12 cellular contexts compared by ENCODE assay signal in genomic region chr7:2509298-2509906, GRCh38. TPM values are rescaled to one million over a fixed set of nuclear protein-coding genes. Genes with fewer than 3 reads are reported as not detected.
DNase-seq lines count a peak whose midpoint lies in the region; ATAC-seq, FAIRE-seq and TF ChIP-seq lines count a peak whose summit lies in the region.
"Had no signal": no experiment of that assay in that cellular context is flagged by ENCODE, and none has a peak within 500 bp of the region (broad histone marks: within the 10 kb centered on the region; RNA-seq: fewer than 3 reads in every experiment).

No MANE protein-coding gene starts in this region.

- H3K56ac ChIP-seq in H1 (replicated peaks; ENCODE audit: insufficient read length, low read depth, low read length), result no peak overlapping the region

- H3K4me3 ChIP-seq in SJCRH30, result peak overlapping the region; percentile 32
- H3K4me3 ChIP-seq in H1 (ENCODE audit: extremely low read depth in 1 of 4, insufficient read depth in 2 of 4, low read depth in 3 of 4, low read length in 4 of 4), result no peak overlapping the region
- no peak overlapping the region for H3K4me3 ChIP-seq in stomach
- H3K4me3 ChIP-seq in uterus, result no peak overlapping the region
- H3K4me3 ChIP-seq in adrenal gland, result no peak overlapping the region

- no peaks in the 10 kb centered on the region for H3K79me1 ChIP-seq in H1 (ENCODE audit: low read depth, low read length)

- no peaks in the 10 kb centered on the region for H3K9me3 Mint-ChIP-seq in activated naive CD4-positive, alpha-beta T cell treated with anti-CD3 and anti-CD28 coated beads, Interleukin-2, amount 50 U/mL, for 24 hours

- no peak overlapping the region for H3K23ac ChIP-seq in H1 (ENCODE audit: insufficient read length)

- no peak overlapping the region for H3K4ac ChIP-seq in H1 (replicated peaks; ENCODE audit: insufficient read length, low read depth, low read length)

- H3K9ac ChIP-seq in H1 (replicated peaks in 1 of 4; ENCODE audit: extremely low read depth in 1 of 4, low read depth in 3 of 4, low read length in 3 of 4), result no peak overlapping the region

- no peak; a peak in 1 of 4 replicates for TF ChIP-seq RAD21 in H1 (IDR thresholded peaks at IDR 0.05 in 1 of 2, conservative IDR thresholded peaks at IDR 0.05 in 1 of 2; ENCODE audit: low read depth in 2 of 2, low read length in 2 of 2)

- H3K18ac ChIP-seq in H1 (ENCODE audit: extremely low read depth, low read length), result no peak overlapping the region; the same call in 1 of the 2 replicates

- no peak overlapping the region for H2BK20ac ChIP-seq in H1 (ENCODE audit: low read length)

- no peaks in the 10 kb centered on the region for H3K36me3 ChIP-seq in SJCRH30
- no peaks in the 10 kb centered on the region for H3K36me3 ChIP-seq in H1 (ENCODE audit: control insufficient read depth in 2 of 4, insufficient read depth in 4 of 4, low read length in 3 of 4)
- H3K36me3 ChIP-seq in stomach, result no peaks in the 10 kb centered on the region
- no peaks in the 10 kb centered on the region for H3K36me3 ChIP-seq in uterus
- H3K36me3 ChIP-seq in adrenal gland (replicated peaks in 1 of 2), result no peaks in the 10 kb centered on the region

- H3K4me1 ChIP-seq in SJCRH30 (peaks cover 66% of the 10 kb centered on the region), H1 (replicated peaks in 1 of 4; ENCODE audit: control insufficient read depth in 3 of 4, insufficient read depth in 4 of 4, low read length in 3 of 4) (peaks cover 0 to 11% (median 3%) of the 10 kb centered on the region in 4 experiments; a peak in 3 of 7 replicates), stomach (peaks cover 31 to 57% (median 46%) of the 10 kb centered on the region in 4 donors), uterus (peaks cover 0 to 4% of the 10 kb centered on the region in 2 donors), adrenal gland (replicated peaks in 1 of 2) (peaks cover 0 to 25% of the 10 kb centered on the region in 2 donors)

- peak overlapping the region; percentile 55 for H3K27ac Mint-ChIP-seq in activated naive CD4-positive, alpha-beta T cell treated with anti-CD3 and anti-CD28 coated beads, Interleukin-2, amount 50 U/mL, for 24 hours

- H2AK5ac ChIP-seq in H1 (ENCODE audit: low read depth, low read length), result no peak overlapping the region

- CTCF ChIA-PET in H1 (lab: Charles Lee; ENCODE audit: partially characterized antibody), result interaction anchor here (0.6 to 1.9 kb wide), 5 partner anchors 29 to 162 kb away, joined by 3 to 5 read pairs (median 5); no protein-coding TSS in a partner anchor

- H3K27me3 ChIP-seq in SJCRH30 (no peaks in the 10 kb centered on the region), H1 (replicated peaks in 1 of 4; ENCODE audit: control insufficient read depth in 3 of 4, extremely low read depth in 1 of 4, insufficient read depth in 3 of 4, low read length in 3 of 4) (no peaks in the 10 kb centered on the region), stomach (no peaks in the 10 kb centered on the region), uterus (no peaks in the 10 kb centered on the region), adrenal gland (no peaks in the 10 kb centered on the region)

- no peak for FAIRE-seq in H1 (lab: Jason Lieb, UNC)
- FAIRE-seq: islet of Langerhans, small intestine had no signal

- H3K27ac ChIP-seq in SJCRH30, result peak overlapping the region; percentile 70
- H3K27ac ChIP-seq in H1 (ENCODE audit: low read depth, low read length), result no peak overlapping the region; the same call in 1 of the 2 replicates
- peak overlapping the region in 3 of 5 donors; percentile 43 to 75 (median 52) for H3K27ac ChIP-seq in stomach
- peak overlapping the region in 1 of 2 donors; percentile 47 for H3K27ac ChIP-seq in uterus
- peak overlapping the region in 1 of 5 donors; percentile 80 for H3K27ac ChIP-seq in adrenal gland

- H3K14ac ChIP-seq in H1 (ENCODE audit: insufficient read length), result no peak overlapping the region

- H4K8ac ChIP-seq in H1 (ENCODE audit: extremely low read depth, insufficient read depth, low read length), result peak overlapping the region; percentile 1; the same call in 1 of the 2 replicates

- intact Hi-C loops in stomach (cut with DNase I; ENCODE audit: low total_unique reads) (no loop called here), uterus (cut with DNase I; ENCODE audit: low total_unique reads) (no loop called here), adrenal gland (cut with DNase I) (no loop called here)

- H4K91ac ChIP-seq in H1 (replicated peaks; ENCODE audit: insufficient read length, low read length), result peak overlapping the region; percentile 61

- no peak overlapping the region for H2BK15ac ChIP-seq in H1 (ENCODE audit: low read length)

- DNase-seq in activated naive CD4-positive, alpha-beta T cell treated with Interleukin-2 at 50 U/mL for 16 hours, result no peak
- DNase-seq in SJCRH30, result peak; percentile 61 to 74
- DNase-seq in H1 (ENCODE audit: low read depth in 1 of 2, low spot score in 2 of 2), result no peak
- no peak for DNase-seq in stomach
- DNase-seq in uterus, result no peak
- no peak for DNase-seq in adrenal gland
- DNase-seq: foreskin melanocyte, small intestine had no signal

- TF ChIP-seq CTCF in H1 (IDR thresholded peaks at IDR 0.05; ENCODE audit: control extremely low read depth in 1 of 3, insufficient read depth in 1 of 3, low read depth in 1 of 3, low read length in 3 of 3) (no peak), stomach (IDR thresholded peaks at IDR 0.05) (no peak), uterus (IDR thresholded peaks at IDR 0.05) (no peak), adrenal gland (IDR thresholded peaks at IDR 0.05) (no peak)

- 0 out of 2 replicates have a peak overlapping the region, but pooled peaks have one; percentile 60 for H2BK12ac ChIP-seq in H1 (ENCODE audit: low read depth, low read length)

- no peaks in the 10 kb centered on the region for H4K20me1 ChIP-seq in H1 (replicated peaks in 1 of 2; ENCODE audit: control insufficient read depth in 1 of 2, insufficient read depth in 2 of 2, low read length in 2 of 2)

- 90% methylated on average over 21 of the region's 23 CpGs; no CpG with 5 or more reads in 1 of the 2 experiments for WGBS in H1 (ENCODE audit: extremely low coverage in 1 of 2, insufficient coverage in 1 of 2, insufficient read length in 1 of 2, insufficient replicate concordance in 2 of 2, low coverage in 1 of 2, low lambda C conversion rate in 2 of 2, missing lambda C conversion rate in 1 of 2), 2 experiments
- WGBS in stomach, 5 donors, result 76 to 90% (median 87%) methylated on average over 5 to 23 of the region's 23 CpGs
- 75 to 97% (median 80%) methylated on average over 5 to 23 of the region's 23 CpGs for WGBS in adrenal gland, 4 donors

- H3K23me2 ChIP-seq in H1 (ENCODE audit: low read depth, low read length), result peaks cover 5% of the 10 kb centered on the region; the same call in 1 of the 2 replicates

- H3K79me2 ChIP-seq in H1 (ENCODE audit: control insufficient read depth in 1 of 2, insufficient read depth in 2 of 2, low read length in 2 of 2), result no peaks in the 10 kb centered on the region

- no peak overlapping the region for H2AFZ ChIP-seq in H1 (ENCODE audit: low read length)

- TF ChIP-seq EP300 in H1 (IDR thresholded peaks at IDR 0.05; ENCODE audit: borderline replicate concordance in 1 of 2, low read depth in 2 of 2, low read length in 2 of 2), result peak in 1 of 2 experiments; percentile 93; a peak in 1 of 3 replicates
- no peak for TF ChIP-seq EP300 in stomach (IDR thresholded peaks at IDR 0.05)

- TF ChIP-seq POLR2A in H1 (IDR thresholded peaks at IDR 0.05; ENCODE audit: control extremely low read depth in 1 of 2, low read depth in 2 of 2, low read length in 2 of 2) (no peak), stomach (IDR thresholded peaks at IDR 0.05) (no peak), uterus (IDR thresholded peaks at IDR 0.05) (no peak), adrenal gland (IDR thresholded peaks at IDR 0.05) (no peak)

- H3K27me3 Mint-ChIP-seq in activated naive CD4-positive, alpha-beta T cell treated with anti-CD3 and anti-CD28 coated beads, Interleukin-2, amount 50 U/mL, for 24 hours, result no peaks in the 10 kb centered on the region

- H3K36me3 Mint-ChIP-seq in activated naive CD4-positive, alpha-beta T cell treated with anti-CD3 and anti-CD28 coated beads, Interleukin-2, amount 50 U/mL, for 24 hours, result no peaks in the 10 kb centered on the region

- H3K4me1 Mint-ChIP-seq in activated naive CD4-positive, alpha-beta T cell treated with anti-CD3 and anti-CD28 coated beads, Interleukin-2, amount 50 U/mL, for 24 hours, result peaks cover 58% of the 10 kb centered on the region

- H3K4me3 Mint-ChIP-seq in activated naive CD4-positive, alpha-beta T cell treated with anti-CD3 and anti-CD28 coated beads, Interleukin-2, amount 50 U/mL, for 24 hours, result peak overlapping the region; percentile 75

- H3K4me2 ChIP-seq in H1 (ENCODE audit: insufficient read depth in 1 of 2, low read depth in 2 of 2, low read length in 2 of 2), result no peak overlapping the region

- no peak overlapping the region for H2BK120ac ChIP-seq in H1 (replicated peaks; ENCODE audit: low read depth, low read length)

- POLR2A ChIA-PET in H1 (lab: Charles Lee; ENCODE audit: partially characterized antibody), result interaction anchor here (1.0 to 4.6 kb wide), 5 partner anchors 9 to 123 kb away, joined by 3 to 19 read pairs (median 3); partner anchors contain the start of gene TTYH3

- H4K5ac ChIP-seq in H1 (ENCODE audit: insufficient read length, low read depth, low read length), result no peak overlapping the region

- no peaks in the 10 kb centered on the region for H3K9me3 ChIP-seq in SJCRH30 (replicated peaks)
- H3K9me3 ChIP-seq in H1 (ENCODE audit: insufficient read depth in 2 of 2, low read depth in 1 of 2, low read length in 1 of 2), result no peaks in the 10 kb centered on the region
- no peaks in the 10 kb centered on the region for H3K9me3 ChIP-seq in stomach
- H3K9me3 ChIP-seq in uterus, result no peaks in the 10 kb centered on the region
- no peaks in the 10 kb centered on the region for H3K9me3 ChIP-seq in adrenal gland (replicated peaks in 1 of 3)

- no peak for ATAC-seq in GM21447 (IDR thresholded peaks at IDR 0.05; ENCODE audit: unreplicated experiment)

- H2BK5ac ChIP-seq in H1 (ENCODE audit: low read depth, low read length), result no peak overlapping the region

RNA-seq across cellular contexts. Expression of gene LFNG, which starts 10.2 kb away (rescaled TPM):
- 20.3 and 25.2 TPM in 2 replicates for total RNA-seq in SJCRH30 (2014; rRNA removed; shearing (Covaris generic))
- 28.9 and 31.6 TPM in 2 replicates for total RNA-seq in H1 (2021; fragmentation: NEBNext Ultra II Directional; extraction: Animal tissue kit (Norgen Biotek cat#: 25700))
- polyA plus RNA-seq in H1 (2011; rRNA removed) (35.6 and 53.0 TPM in 2 replicates), stomach (10 to 100 TPM; 11.8 to 15.4 (median 14.1) TPM), adrenal gland (10 to 100 TPM in 2 of 3 donors, 1 to 10 TPM in 1; 1.4 to 20.7 (median 15.5) TPM)
- polyA plus RNA-seq in H1 (2011; cell fraction: cytosol; rRNA removed), result 34.6 TPM
- 59.9 TPM for polyA plus RNA-seq in H1 (2011; cell fraction: nucleus; rRNA removed)
- 25.2 to 37.3 TPM (median 35.0 TPM) in 4 replicates for polyA plus RNA-seq in H1 (2012, experiment 1 of 2)
- 31.6 TPM for polyA plus RNA-seq in H1 (2012, experiment 2 of 2)
- polyA plus RNA-seq in H1 (2013, experiment 1 of 2), result 26.6 TPM
- 29.4 TPM for polyA plus RNA-seq in H1 (2013, experiment 2 of 2)
- 15.4 and 17.4 TPM in 2 replicates for polyA minus RNA-seq in H1 (2011; rRNA and poly(A)+ RNA removed)
- 36.6 TPM for polyA minus RNA-seq in H1 (2011; cell fraction: cytosol; rRNA and poly(A)+ RNA removed)
- 37.5 TPM for polyA minus RNA-seq in H1 (2011; cell fraction: nucleus; rRNA and poly(A)+ RNA removed)
- total RNA-seq in stomach (100 to 1,000 TPM in 1 of 5 donors, 10 to 100 TPM in 3, 1 to 10 TPM in 1; 8.0 to 103 (median 36.2) TPM), uterus (10 to 100 TPM in 2 of 4 donors, 1 to 10 TPM in 1, not detected in 1; 2.3 to 30.5 (median 26.5) TPM), adrenal gland (10 to 100 TPM in 6 of 8 donors, 1 to 10 TPM in 2; 4.7 to 26.1 (median 14.3) TPM)

RNA-seq across cellular contexts. Expression of gene GRIFIN, which starts 33.2 kb away (rescaled TPM):
- not detected in 2 replicates for total RNA-seq in SJCRH30 (2014; rRNA removed; shearing (Covaris generic))
- total RNA-seq in H1 (2021; fragmentation: NEBNext Ultra II Directional; extraction: Animal tissue kit (Norgen Biotek cat#: 25700)), result not detected in 2 replicates
- polyA plus RNA-seq in H1 (2011; rRNA removed), result not detected in 2 replicates
- not detected for polyA plus RNA-seq in H1 (2011; cell fraction: cytosol; rRNA removed)
- polyA plus RNA-seq in H1 (2011; cell fraction: nucleus; rRNA removed), result not detected
- not detected in 4 replicates for polyA plus RNA-seq in H1 (2012, experiment 1 of 2)
- polyA plus RNA-seq in H1 (2012, experiment 2 of 2), result not detected
- not detected for polyA plus RNA-seq in H1 (2013, experiment 1 of 2)
- polyA plus RNA-seq in H1 (2013, experiment 2 of 2), result not detected
- polyA minus RNA-seq in H1 (2011; rRNA and poly(A)+ RNA removed), result not detected in 2 replicates
- not detected for polyA minus RNA-seq in H1 (2011; cell fraction: cytosol; rRNA and poly(A)+ RNA removed)
- polyA minus RNA-seq in H1 (2011; cell fraction: nucleus; rRNA and poly(A)+ RNA removed), result not detected
- total RNA-seq in stomach, result not detected
- polyA plus RNA-seq in stomach, result not detected
- total RNA-seq in uterus, result not detected
- not detected for total RNA-seq in adrenal gland
- polyA plus RNA-seq in adrenal gland, result not detected
- total RNA-seq: myocyte had no signal
- polyA plus RNA-seq: small intestine had no signal

RNA-seq across cellular contexts. Expression of gene BRAT1, which starts 45.9 kb away (rescaled TPM):
- total RNA-seq in SJCRH30 (2014; rRNA removed; shearing (Covaris generic)), result 38.5 and 41.5 TPM in 2 replicates
- total RNA-seq in H1 (2021; fragmentation: NEBNext Ultra II Directional; extraction: Animal tissue kit (Norgen Biotek cat#: 25700)), result 42.3 and 45.2 TPM in 2 replicates
- polyA plus RNA-seq in H1 (2011; rRNA removed) (36.8 and 60.5 TPM in 2 replicates), stomach (10 to 100 TPM; 23.5 to 25.2 (median 23.5) TPM), adrenal gland (100 to 1,000 TPM in 2 of 3 donors, 1 to 10 TPM in 1; 3.7 to 120 (median 101) TPM)
- polyA plus RNA-seq in H1 (2011; cell fraction: cytosol; rRNA removed), result 40.8 TPM
- 163 TPM for polyA plus RNA-seq in H1 (2011; cell fraction: nucleus; rRNA removed)
- polyA plus RNA-seq in H1 (2012, experiment 1 of 2), result 30.5 to 38.9 TPM (median 37.6 TPM) in 4 replicates
- 34.5 TPM for polyA plus RNA-seq in H1 (2012, experiment 2 of 2)
- polyA plus RNA-seq in H1 (2013, experiment 1 of 2), result 25.6 TPM
- 21.6 TPM for polyA plus RNA-seq in H1 (2013, experiment 2 of 2)
- 10.4 and 12.6 TPM in 2 replicates for polyA minus RNA-seq in H1 (2011; rRNA and poly(A)+ RNA removed)
- polyA minus RNA-seq in H1 (2011; cell fraction: cytosol; rRNA and poly(A)+ RNA removed), result 21.5 TPM
- polyA minus RNA-seq in H1 (2011; cell fraction: nucleus; rRNA and poly(A)+ RNA removed), result 25.1 TPM
- total RNA-seq in stomach (100 to 1,000 TPM in 1 of 5 donors, 10 to 100 TPM in 4; 16.3 to 119 (median 35.7) TPM), uterus (10 to 100 TPM; 10.3 to 44.3 (median 36.0) TPM), adrenal gland (10 to 100 TPM; 45.1 to 88.6 (median 72.4) TPM)

RNA-seq across cellular contexts. Expression of gene IQCE, which starts 49.4 kb away (rescaled TPM):
- 5.0 and 5.1 TPM in 2 replicates for total RNA-seq in SJCRH30 (2014; rRNA removed; shearing (Covaris generic))
- 4.9 and 5.7 TPM in 2 replicates for total RNA-seq in H1 (2021; fragmentation: NEBNext Ultra II Directional; extraction: Animal tissue kit (Norgen Biotek cat#: 25700))
- polyA plus RNA-seq in H1 (2011; rRNA removed) (2.2 and 3.1 TPM in 2 replicates), stomach (10 to 100 TPM in 1 of 3 donors, 1 to 10 TPM in 2; 3.0 to 10.5 (median 7.5) TPM), adrenal gland (10 to 100 TPM in 1 of 3 donors, 1 to 10 TPM in 2; 6.2 to 16.7 (median 7.9) TPM)
- polyA plus RNA-seq in H1 (2011; cell fraction: cytosol; rRNA removed), result 3.1 TPM
- 7.4 TPM for polyA plus RNA-seq in H1 (2011; cell fraction: nucleus; rRNA removed)
- polyA plus RNA-seq in H1 (2012, experiment 1 of 2), result 3.0 to 4.0 TPM (median 3.7 TPM) in 4 replicates
- 2.0 TPM for polyA plus RNA-seq in H1 (2012, experiment 2 of 2)
- polyA plus RNA-seq in H1 (2013, experiment 1 of 2), result 2.6 TPM
- polyA plus RNA-seq in H1 (2013, experiment 2 of 2), result 2.5 TPM
- polyA minus RNA-seq in H1 (2011; rRNA and poly(A)+ RNA removed), result 2.8 and 3.1 TPM in 2 replicates
- polyA minus RNA-seq in H1 (2011; cell fraction: cytosol; rRNA and poly(A)+ RNA removed), result 2.8 TPM
- 6.4 TPM for polyA minus RNA-seq in H1 (2011; cell fraction: nucleus; rRNA and poly(A)+ RNA removed)
- total RNA-seq in stomach (100 to 1,000 TPM in 1 of 5 donors, 10 to 100 TPM in 3, 1 to 10 TPM in 1; 1.8 to 248 (median 49.1) TPM), uterus (10 to 100 TPM in 3 of 4 donors, 1 to 10 TPM in 1; 6.8 to 28.0 (median 16.9) TPM), adrenal gland (10 to 100 TPM; 12.3 to 33.2 (median 14.7) TPM)

Comparison
In these comparisons a context has a peak if more than half of its experiments do, and no peak if none do; other contexts are left out.
1. DNase-seq: peak in SJCRH30 (2 of 2); none in activated naive CD4-positive, alpha-beta T cell treated with Interleukin-2 at 50 U/mL for 16 hours (single experiment), H1 (0 of 2), stomach (single experiment), uterus (0 of 2) and adrenal gland (0 of 7).